ENCODE assay signal across 9 cellular contexts in the genomic region with DNA sequence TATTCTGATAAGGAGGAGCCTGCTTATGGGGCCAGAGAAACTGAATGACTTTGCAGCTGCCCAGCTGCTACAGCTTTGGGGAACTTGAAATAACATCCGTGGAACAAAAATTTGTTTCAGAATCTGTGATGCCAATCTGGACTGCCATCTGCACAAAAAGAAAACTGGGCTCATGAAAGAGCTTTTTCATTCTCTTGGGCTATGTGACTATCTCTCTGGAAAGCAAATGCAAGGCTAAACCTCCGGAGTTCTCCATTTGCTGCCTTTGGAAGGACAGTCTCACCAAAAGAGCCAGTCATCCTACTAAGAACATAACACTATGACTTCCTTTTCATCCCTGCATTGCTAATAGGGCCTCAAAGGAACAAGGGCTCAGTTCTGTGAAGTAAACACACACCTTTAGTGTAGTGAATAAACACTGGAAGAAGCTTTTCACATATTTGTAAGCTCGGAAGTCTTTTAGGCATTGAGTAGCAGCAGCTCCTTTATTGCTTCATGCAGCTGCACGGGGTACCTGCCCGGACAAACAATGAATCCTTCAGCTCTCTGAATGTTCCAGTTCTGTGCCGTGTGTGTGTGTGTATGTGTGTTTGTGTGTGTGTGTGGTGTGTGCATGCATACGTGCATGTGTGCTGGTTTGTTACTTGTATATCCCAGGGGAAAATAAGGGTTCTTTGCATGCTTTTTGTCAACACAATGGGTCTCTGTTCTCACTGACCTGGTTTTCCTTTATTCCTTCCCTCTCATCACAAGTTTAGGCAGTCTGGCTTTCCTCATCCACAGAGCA.
DNase-seq lines count a peak whose midpoint lies in the region; ATAC-seq, FAIRE-seq and TF ChIP-seq lines count a peak whose summit lies in the region.
"Had no signal": no experiment of that assay in that cellular context is flagged by ENCODE, and none has a peak within 500 bp of the region (broad histone marks: within the 10 kb centered on the region; RNA-seq: fewer than 3 reads in every experiment).

No MANE protein-coding gene starts in this region.

- no peaks in the 10 kb centered on the region for H3K27me3 Mint-ChIP-seq in activated naive CD8-positive, alpha-beta T cell
- H3K27me3 Mint-ChIP-seq in neural progenitor cell (ENCODE audit: insufficient read depth, low read depth): no peaks in the 10 kb centered on the region

- no peaks in the 10 kb centered on the region for H3K27me3 ChIP-seq in neural progenitor cell

- DNase-seq in neural progenitor cell (ENCODE audit: low spot score): no peak
- no peak for DNase-seq in effector CD4-positive, alpha-beta T cell
- DNase-seq in urothelium cell line (ENCODE audit: low spot score): no peak

- H3K4me1 ChIP-seq in neural progenitor cell: no peaks in the 10 kb centered on the region

- H4K20me1 ChIP-seq in neural progenitor cell (ENCODE audit: low read depth): no peaks in the 10 kb centered on the region

- H3K4me3 ChIP-seq in neural progenitor cell: no peak overlapping the region

- peak overlapping the region; percentile 86 for H2AFZ ChIP-seq in neural progenitor cell (replicated peaks)

- H3F3A ChIP-seq in neural progenitor cell (ENCODE audit: low read depth): no peaks in the 10 kb centered on the region

- no peak overlapping the region for H3K4me2 ChIP-seq in neural progenitor cell

- peaks cover 95% of the 10 kb centered on the region for H3K4me1 Mint-ChIP-seq in activated naive CD8-positive, alpha-beta T cell (ENCODE audit: low read depth)
- H3K4me1 Mint-ChIP-seq in neural progenitor cell: peaks cover 7% of the 10 kb centered on the region

- H3K27ac ChIP-seq in neural progenitor cell: no peak overlapping the region

- TF ChIP-seq CTCF in neural progenitor cell (IDR thresholded peaks at IDR 0.05): no peak

- H3K4me3 Mint-ChIP-seq in activated naive CD8-positive, alpha-beta T cell: no peak overlapping the region
- no peak overlapping the region for H3K4me3 Mint-ChIP-seq in neural progenitor cell

- peak; percentile 14 for ATAC-seq in GM18858 (IDR thresholded peaks at IDR 0.05; ENCODE audit: unreplicated experiment)
- ATAC-seq in HG02884 (IDR thresholded peaks at IDR 0.05; ENCODE audit: unreplicated experiment): peak; percentile 18
- ATAC-seq in HG03135 (IDR thresholded peaks at IDR 0.05; ENCODE audit: unreplicated experiment): no peak
- ATAC-seq in HG03439 (IDR thresholded peaks at IDR 0.05; ENCODE audit: unreplicated experiment): no peak

- FAIRE-seq in urothelium cell line (lab: Jason Lieb, UNC): no peak
- FAIRE-seq: islet of Langerhans had no signal

- H3K9me3 ChIP-seq in neural progenitor cell (ENCODE audit: low read depth): no peaks in the 10 kb centered on the region

- H3K27ac Mint-ChIP-seq in activated naive CD8-positive, alpha-beta T cell: peak overlapping the region; percentile 47
- H3K27ac Mint-ChIP-seq in neural progenitor cell: peak overlapping the region; percentile 3

- H3K36me3 Mint-ChIP-seq in activated naive CD8-positive, alpha-beta T cell: no peaks in the 10 kb centered on the region
- no peaks in the 10 kb centered on the region for H3K36me3 Mint-ChIP-seq in neural progenitor cell

- H3K36me3 ChIP-seq in neural progenitor cell: no peaks in the 10 kb centered on the region

- no peaks in the 10 kb centered on the region for H3K9me3 Mint-ChIP-seq in activated naive CD8-positive, alpha-beta T cell (ENCODE audit: low read depth)
- no peaks in the 10 kb centered on the region for H3K9me3 Mint-ChIP-seq in neural progenitor cell

- no peaks in the 10 kb centered on the region for H3K79me2 ChIP-seq in neural progenitor cell (ENCODE audit: low read depth)

- no peak overlapping the region for H3K9ac ChIP-seq in neural progenitor cell

Comparison
In these comparisons a context has a peak if more than half of its experiments do, and no peak if none do; other contexts are left out.
1. ATAC-seq: peak in GM18858 (single experiment) and HG02884 (single experiment); none in HG03135 (single experiment) and HG03439 (single experiment).